ENCODE assay signal across 21 cellular contexts in the genomic region with DNA sequence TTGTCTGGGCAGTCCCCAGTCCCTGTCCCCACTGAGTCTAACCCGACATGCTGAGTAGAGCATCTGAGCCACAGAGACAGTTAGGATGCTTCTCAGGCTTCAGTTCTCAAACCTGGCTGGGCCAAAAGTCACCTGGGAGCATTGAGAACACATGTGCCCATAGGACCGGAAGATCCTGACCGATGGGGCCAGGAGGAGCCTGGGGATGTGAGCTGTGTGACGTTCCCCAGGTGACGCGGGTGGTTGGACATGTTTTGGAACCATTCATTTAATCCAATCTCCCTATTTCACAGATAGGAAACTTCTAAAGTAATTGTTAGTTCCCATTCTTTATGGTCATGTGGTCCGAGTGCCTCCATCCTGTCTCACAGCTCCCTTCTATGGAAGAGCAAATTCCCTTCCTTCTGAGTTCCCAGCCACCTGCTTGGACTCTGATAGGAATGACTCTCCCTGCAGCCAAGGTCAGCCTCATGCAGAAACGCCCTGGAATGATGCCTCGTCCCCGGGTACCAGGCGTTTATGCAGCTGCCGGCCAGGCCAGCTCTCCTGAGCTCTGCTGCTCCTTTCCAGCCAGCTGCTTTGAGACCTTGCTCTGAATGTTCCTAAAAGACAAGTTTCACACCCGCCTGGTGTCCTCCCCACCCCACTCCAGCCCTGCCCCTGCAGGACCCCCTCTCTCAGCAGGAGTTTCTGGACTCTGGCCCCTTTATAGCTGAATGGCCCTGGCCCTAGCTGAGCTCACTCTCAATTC.
DNase-seq lines count a peak whose midpoint lies in the region; ATAC-seq and TF ChIP-seq lines count a peak whose summit lies in the region.
"Had no signal": no experiment of that assay in that cellular context is flagged by ENCODE, and none has a peak within 500 bp of the region (broad histone marks: within the 10 kb centered on the region; RNA-seq: fewer than 3 reads in every experiment).

No MANE protein-coding gene starts in this region.

- H3K9me3 ChIP-seq in adrenal gland (replicated peaks in 1 of 3) (no peaks in the 10 kb centered on the region), hepatocyte (ENCODE audit: low read depth) (no peaks in the 10 kb centered on the region), gastrocnemius medialis (no peaks in the 10 kb centered on the region)
- H3K9me3 ChIP-seq: breast epithelium had no signal

- TF ChIP-seq POLR2A in adrenal gland (IDR thresholded peaks at IDR 0.05) = no peak
- no peak for TF ChIP-seq POLR2A in gastrocnemius medialis (IDR thresholded peaks at IDR 0.05)

- H3K4me1 ChIP-seq in adrenal gland (replicated peaks in 1 of 2) (peaks cover 14 to 23% of the 10 kb centered on the region in 2 donors), hepatocyte (ENCODE audit: insufficient read depth) (peaks cover 30% of the 10 kb centered on the region), gastrocnemius medialis (peaks cover 14 to 18% of the 10 kb centered on the region in 2 donors)

- H3K27ac Mint-ChIP-seq in activated CD8-positive, alpha-beta T cell treated with anti-CD3 and anti-CD28 coated beads for 36 hours = no peak overlapping the region
- H3K27ac Mint-ChIP-seq in stimulated activated naive CD8-positive, alpha-beta T cell treated with anti-CD3 and anti-CD28 coated beads, Interleukin-15, amount 100 ng/mL, for 72 hours = no peak overlapping the region
- H3K27ac Mint-ChIP-seq: activated CD8-positive, alpha-beta memory T cell treated with anti-CD3 and anti-CD28 coated beads, Interleukin-2, amount 10 ng/mL, durations not matched to agents 7 days and 5 days; natural killer cell treated with Interleukin-12 subunit alpha and Interleukin-12 subunit beta and Interleukin-15 and Interleukin-18, amount 100 ng/mL, for 72 hours; WTC11 had no signal

- H3K4me2 ChIP-seq in hepatocyte = no peak overlapping the region

- DNase-seq in GM13977 (ENCODE audit: low spot score) = peak; percentile 8
- DNase-seq in adrenal gland = peak; percentile 44 to 77 (median 64)
- DNase-seq in hepatocyte (ENCODE audit: low spot score) = peak; percentile 45
- DNase-seq in gastrocnemius medialis = peak in 1 of 2 donors; percentile 55
- no peak for DNase-seq in NCI-H187 (lab: John Stamatoyannopoulos, UW)
- no peak for DNase-seq in activated CD8-positive, alpha-beta T cell treated with anti-CD3 and anti-CD28 coated beads for 36 hours
- DNase-seq in stimulated activated naive CD8-positive, alpha-beta T cell treated with anti-CD3 and anti-CD28 coated beads, Interleukin-15, amount 100 ng/mL, for 72 hours = no peak
- DNase-seq: activated CD8-positive, alpha-beta memory T cell treated with anti-CD3 and anti-CD28 coated beads, Interleukin-2, amount 10 ng/mL, durations not matched to agents 7 days and 5 days; activated naive CD4-positive, alpha-beta T cell treated with Interleukin-2 at 50 U/mL for 16 hours; AML-193; GOT3; kidney glomerular epithelial cell; NCI-H1694; NCI-H510A treated with DMSO at 0.1 percent for 48 hours; PC-3; T-helper 1 cell had no signal

- ATAC-seq in gastrocnemius medialis (peak; percentile 25 to 44), GM21447 (IDR thresholded peaks at IDR 0.05; ENCODE audit: unreplicated experiment) (no peak)
- no peak for ATAC-seq in activated CD8-positive, alpha-beta T cell treated with anti-CD3 and anti-CD28 coated beads for 36 hours
- no peak for ATAC-seq in stimulated activated naive CD8-positive, alpha-beta T cell treated with anti-CD3 and anti-CD28 coated beads, Interleukin-15, amount 100 ng/mL, for 72 hours
- ATAC-seq: activated CD8-positive, alpha-beta memory T cell treated with anti-CD3 and anti-CD28 coated beads, Interleukin-2, amount 10 ng/mL, durations not matched to agents 7 days and 5 days; natural killer cell treated with Interleukin-12 subunit alpha and Interleukin-12 subunit beta and Interleukin-15 and Interleukin-18, amount 100 ng/mL, for 72 hours; PC-3; WTC11 had no signal

- H3K4me3 ChIP-seq in adrenal gland (no peak overlapping the region), hepatocyte (no peak overlapping the region), gastrocnemius medialis (no peak overlapping the region)
- H3K4me3 ChIP-seq: breast epithelium, skin epidermis had no signal

- no peaks in the 10 kb centered on the region for H3K9me2 ChIP-seq in hepatocyte (replicated peaks; ENCODE audit: insufficient read depth)

- CTCF ChIA-PET in activated CD8-positive, alpha-beta T cell treated with anti-CD3 and anti-CD28 coated beads for 36 hours (lab: Charles Lee) = interaction anchor here (0.6 to 1.1 kb wide), 4 partner anchors 20 to 260 kb away, joined by 3 to 4 read pairs (median 3); no protein-coding TSS in a partner anchor

- no peaks in the 10 kb centered on the region for H3K79me2 ChIP-seq in hepatocyte

- intact Hi-C loops in adrenal gland (cut with DNase I) = no loop called here
- intact Hi-C loops in gastrocnemius medialis (cut with DNase I; ENCODE audit: low total_unique reads) = loop anchor here (5.0 kb wide), 1 partner anchor 54 kb away; no protein-coding TSS in a partner anchor
- intact Hi-C loops in activated CD8-positive, alpha-beta T cell treated with anti-CD3 and anti-CD28 coated beads for 36 hours (cut with micrococcal nuclease) = no loop called here

- H3K27ac ChIP-seq in adrenal gland (peak overlapping the region in 3 of 5 donors; percentile 22 to 74 (median 37)), hepatocyte (peak overlapping the region; percentile 66), gastrocnemius medialis (peak overlapping the region in 2 of 4 donors; percentile 54 to 66)

- no peaks in the 10 kb centered on the region for H3K36me3 Mint-ChIP-seq in activated CD8-positive, alpha-beta T cell treated with anti-CD3 and anti-CD28 coated beads for 36 hours (ENCODE audit: low read depth)
- H3K36me3 Mint-ChIP-seq: activated CD8-positive, alpha-beta memory T cell treated with anti-CD3 and anti-CD28 coated beads, Interleukin-2, amount 10 ng/mL, durations not matched to agents 7 days and 5 days; natural killer cell treated with Interleukin-12 subunit alpha and Interleukin-12 subunit beta and Interleukin-15 and Interleukin-18, amount 100 ng/mL, for 72 hours; WTC11 had no signal

- no peak for TF ChIP-seq CTCF in GM13977 (IDR thresholded peaks at IDR 0.05; ENCODE audit: extremely low read depth, insufficient read depth, missing control alignments)
- no peak for TF ChIP-seq CTCF in adrenal gland (IDR thresholded peaks at IDR 0.05)
- TF ChIP-seq CTCF in hepatocyte (IDR thresholded peaks at IDR 0.05; ENCODE audit: poor library complexity) = no peak
- TF ChIP-seq CTCF in gastrocnemius medialis (IDR thresholded peaks at IDR 0.05 in 4 of 5, conservative IDR thresholded peaks at IDR 0.05 in 1 of 5) = no peak
- no peak for TF ChIP-seq CTCF in activated CD8-positive, alpha-beta T cell treated with anti-CD3 and anti-CD28 coated beads for 36 hours (IDR thresholded peaks at IDR 0.05)

- no peak overlapping the region for H2AFZ ChIP-seq in hepatocyte

- H3K4me1 Mint-ChIP-seq in activated CD8-positive, alpha-beta T cell treated with anti-CD3 and anti-CD28 coated beads for 36 hours (ENCODE audit: low read depth) = no peaks in the 10 kb centered on the region
- H3K4me1 Mint-ChIP-seq in stimulated activated naive CD8-positive, alpha-beta T cell treated with anti-CD3 and anti-CD28 coated beads, Interleukin-15, amount 100 ng/mL, for 72 hours = no peaks in the 10 kb centered on the region

- WGBS in adrenal gland, 4 donors = 59 to 69% (median 66%) methylated on average over 13 of the region's 13 CpGs
- 78% methylated on average over 13 of the region's 13 CpGs for WGBS in hepatocyte (ENCODE audit: low lambda C conversion rate, missing lambda C conversion rate)

- no peaks in the 10 kb centered on the region for H3K9me3 Mint-ChIP-seq in activated CD8-positive, alpha-beta T cell treated with anti-CD3 and anti-CD28 coated beads for 36 hours
- no peaks in the 10 kb centered on the region for H3K9me3 Mint-ChIP-seq in stimulated activated naive CD8-positive, alpha-beta T cell treated with anti-CD3 and anti-CD28 coated beads, Interleukin-15, amount 100 ng/mL, for 72 hours
- H3K9me3 Mint-ChIP-seq: natural killer cell treated with Interleukin-12 subunit alpha and Interleukin-12 subunit beta and Interleukin-15 and Interleukin-18, amount 100 ng/mL, for 72 hours; WTC11 had no signal

- H3K27me3 ChIP-seq in adrenal gland (no peaks in the 10 kb centered on the region), hepatocyte (no peaks in the 10 kb centered on the region), gastrocnemius medialis (no peaks in the 10 kb centered on the region)
- H3K27me3 ChIP-seq: breast epithelium had no signal

- H3K36me3 ChIP-seq in adrenal gland (replicated peaks in 1 of 2) (no peaks in the 10 kb centered on the region), hepatocyte (replicated peaks; ENCODE audit: insufficient read depth, low read depth) (no peaks in the 10 kb centered on the region), gastrocnemius medialis (no peaks in the 10 kb centered on the region)
- H3K36me3 ChIP-seq: breast epithelium had no signal

- H3K4me3 Mint-ChIP-seq in activated CD8-positive, alpha-beta T cell treated with anti-CD3 and anti-CD28 coated beads for 36 hours = no peak overlapping the region
- no peak overlapping the region for H3K4me3 Mint-ChIP-seq in stimulated activated naive CD8-positive, alpha-beta T cell treated with anti-CD3 and anti-CD28 coated beads, Interleukin-15, amount 100 ng/mL, for 72 hours
- H3K4me3 Mint-ChIP-seq: activated CD8-positive, alpha-beta memory T cell treated with anti-CD3 and anti-CD28 coated beads, Interleukin-2, amount 10 ng/mL, durations not matched to agents 7 days and 5 days; natural killer cell treated with Interleukin-12 subunit alpha and Interleukin-12 subunit beta and Interleukin-15 and Interleukin-18, amount 100 ng/mL, for 72 hours; WTC11 had no signal

- H3K27me3 Mint-ChIP-seq in activated CD8-positive, alpha-beta T cell treated with anti-CD3 and anti-CD28 coated beads for 36 hours = no peaks in the 10 kb centered on the region
- no peaks in the 10 kb centered on the region for H3K27me3 Mint-ChIP-seq in stimulated activated naive CD8-positive, alpha-beta T cell treated with anti-CD3 and anti-CD28 coated beads, Interleukin-15, amount 100 ng/mL, for 72 hours
- H3K27me3 Mint-ChIP-seq: activated CD8-positive, alpha-beta memory T cell treated with anti-CD3 and anti-CD28 coated beads, Interleukin-2, amount 10 ng/mL, durations not matched to agents 7 days and 5 days; natural killer cell treated with Interleukin-12 subunit alpha and Interleukin-12 subunit beta and Interleukin-15 and Interleukin-18, amount 100 ng/mL, for 72 hours had no signal

- in situ Hi-C loops in GM13977 (cut with MboI; ENCODE audit: low pct_unique_long_range_greater_than_20kb, low sequenced_read_pairs, unreplicated experiment) = no loop called here
- in situ Hi-C loops in gastrocnemius medialis (cut with MboI; ENCODE audit: low sequenced_read_pairs in 4 of 4) = loop anchor here in 1 of 4 donors (10.0 kb wide), 1 partner anchor 61 kb away; no protein-coding TSS in a partner anchor

- POLR2A ChIA-PET in activated CD8-positive, alpha-beta T cell treated with anti-CD3 and anti-CD28 coated beads for 36 hours (lab: Charles Lee) = interaction anchor here (0.6 kb wide), 1 partner anchor 86 kb away, joined by 3 read pairs; no protein-coding TSS in a partner anchor

- no peaks in the 10 kb centered on the region for H4K20me1 ChIP-seq in hepatocyte (ENCODE audit: insufficient read depth, poor library complexity, severe bottlenecking)

Comparison
In these comparisons a context has a peak if more than half of its experiments do, and no peak if none do; other contexts are left out.
1. DNase-seq: peak in GM13977 (single experiment), adrenal gland (7 of 7) and hepatocyte (single experiment); none in NCI-H187 (0 of 2), activated CD8-positive, alpha-beta T cell treated with anti-CD3 and anti-CD28 coated beads for 36 hours (single experiment) and stimulated activated naive CD8-positive, alpha-beta T cell treated with anti-CD3 and anti-CD28 coated beads, Interleukin-15, amount 100 ng/mL, for 72 hours (0 of 2).
2. ATAC-seq: peak in gastrocnemius medialis (2 of 2); none in GM21447 (single experiment), activated CD8-positive, alpha-beta T cell treated with anti-CD3 and anti-CD28 coated beads for 36 hours (single experiment) and stimulated activated naive CD8-positive, alpha-beta T cell treated with anti-CD3 and anti-CD28 coated beads, Interleukin-15, amount 100 ng/mL, for 72 hours (single experiment).